Comparison of ENCODE assay signal across 1 cellular context in genomic region chr17:76736349-76737081, GRCh38.
TF ChIP-seq lines count a peak whose summit lies in the region.

No MANE protein-coding gene starts in this region.

TF ChIP-seq in HepG2, 621 proteins besides CTCF, POLR2A, EP300 and RAD21 (continued from another document and continues in another):
- TF ChIP-seq ZNF264 (CRISPR knock-in tag; IDR thresholded peaks at IDR 0.05) (peak; percentile 16; the same call in 1 of the 2 replicates), TBX3 (IDR thresholded peaks at IDR 0.05; ENCODE audit: borderline replicate concordance) (no peak), JARID2 (CRISPR knock-in tag; IDR thresholded peaks at IDR 0.05; ENCODE audit: insufficient replicate concordance) (no peak), ZNF260 (CRISPR knock-in tag; IDR thresholded peaks at IDR 0.05; ENCODE audit: borderline replicate concordance, low read depth) (no peak), ISX (CRISPR knock-in tag; conservative IDR thresholded peaks at IDR 0.05) (peak; percentile 78), SNAI1 (CRISPR knock-in tag; IDR thresholded peaks at IDR 0.05; ENCODE audit: borderline replicate concordance) (no peak), EED (CRISPR knock-in tag; IDR thresholded peaks at IDR 0.05) (no peak), ZNF563 (CRISPR knock-in tag; IDR thresholded peaks at IDR 0.05) (peak; percentile 56; the same call in 1 of the 2 replicates), ZNF256 (CRISPR knock-in tag; conservative IDR thresholded peaks at IDR 0.05) (no peak), SKI (IDR thresholded peaks at IDR 0.05; ENCODE audit: partially characterized antibody) (peak; percentile 70), CEBPG (CRISPR knock-in tag; IDR thresholded peaks at IDR 0.05) (no peak), JUNB (CRISPR knock-in tag; IDR thresholded peaks at IDR 0.05; ENCODE audit: borderline replicate concordance) (no peak), ATF7-NPFF (CRISPR knock-in tag; IDR thresholded peaks at IDR 0.05; ENCODE audit: low read depth) (no peak; the same call in none of the 2 replicates), SMC3 (IDR thresholded peaks at IDR 0.05; ENCODE audit: low read length) (no peak), EZH2 (conservative IDR thresholded peaks at IDR 0.05; ENCODE audit: low read depth, low read length) (no peak), PITX1 (CRISPR knock-in tag; IDR thresholded peaks at IDR 0.05) (0 out of 2 replicates have a peak, but pooled peaks have one; percentile 18), ZNF329 (CRISPR knock-in tag; IDR thresholded peaks at IDR 0.05; ENCODE audit: low read depth) (no peak; the same call in 1 of the 2 replicates), HNF1A (IDR thresholded peaks at IDR 0.05; ENCODE audit: low read depth) (no peak), HNF1A (CRISPR knock-in tag; IDR thresholded peaks at IDR 0.05; ENCODE audit: borderline replicate concordance) (no peak), RFXANK (CRISPR knock-in tag; IDR thresholded peaks at IDR 0.05) (no peak), BCLAF1 (IDR thresholded peaks at IDR 0.05) (no peak), ZNF703 (CRISPR knock-in tag; IDR thresholded peaks at IDR 0.05; ENCODE audit: borderline replicate concordance) (no peak), PAF1 (CRISPR knock-in tag; IDR thresholded peaks at IDR 0.05) (peak; percentile 87; the same call in 1 of the 2 replicates), TBX2 (CRISPR knock-in tag; IDR thresholded peaks at IDR 0.05; ENCODE audit: borderline replicate concordance) (no peak), CC2D1A (CRISPR knock-in tag; IDR thresholded peaks at IDR 0.05) (no peak), SIX4 (CRISPR knock-in tag; IDR thresholded peaks at IDR 0.05) (no peak), ZNF335 (CRISPR knock-in tag; IDR thresholded peaks at IDR 0.05) (no peak), ZNF160 (CRISPR knock-in tag; IDR thresholded peaks at IDR 0.05) (no peak), PCBP1 (IDR thresholded peaks at IDR 0.05; ENCODE audit: borderline replicate concordance, low read depth, low read length) (no peak), CCDC6 (CRISPR knock-in tag; IDR thresholded peaks at IDR 0.05) (peak; percentile 14; the same call in 1 of the 2 replicates), ZBTB40 (IDR thresholded peaks at IDR 0.05) (no peak), ZBTB40 (CRISPR knock-in tag; IDR thresholded peaks at IDR 0.05) (no peak), BCL6 (CRISPR knock-in tag; IDR thresholded peaks at IDR 0.05) (no peak), SOX6 (IDR thresholded peaks at IDR 0.05) (no peak), SOX6 (CRISPR knock-in tag; IDR thresholded peaks at IDR 0.05) (no peak), ZSCAN12 (CRISPR knock-in tag; IDR thresholded peaks at IDR 0.05) (no peak), MBNL3 (CRISPR knock-in tag; conservative IDR thresholded peaks at IDR 0.05) (no peak), ZNF839 (CRISPR knock-in tag; IDR thresholded peaks at IDR 0.05; ENCODE audit: borderline replicate concordance) (no peak), NFATC3 (CRISPR knock-in tag; IDR thresholded peaks at IDR 0.05) (no peak), ZNF180 (CRISPR knock-in tag; IDR thresholded peaks at IDR 0.05; ENCODE audit: borderline replicate concordance, low read depth) (no peak), ZNF569 (CRISPR knock-in tag; IDR thresholded peaks at IDR 0.05; ENCODE audit: borderline replicate concordance) (no peak; the same call in 1 of the 2 replicates), NFRKB (IDR thresholded peaks at IDR 0.05) (no peak), HOXA5 (CRISPR knock-in tag; IDR thresholded peaks at IDR 0.05) (peak; percentile 36; the same call in 1 of the 2 replicates), NFYB (CRISPR knock-in tag; IDR thresholded peaks at IDR 0.05) (no peak), ZNF460 (CRISPR knock-in tag; IDR thresholded peaks at IDR 0.05; ENCODE audit: borderline replicate concordance) (no peak), AFF4 (CRISPR knock-in tag; IDR thresholded peaks at IDR 0.05) (no peak; the same call in 1 of the 2 replicates), SRF (IDR thresholded peaks at IDR 0.05; ENCODE audit: low read depth, low read length) (no peak), ZNF431 (CRISPR knock-in tag; IDR thresholded peaks at IDR 0.05; ENCODE audit: borderline replicate concordance, low read depth) (no peak), GATAD2A (CRISPR knock-in tag; IDR thresholded peaks at IDR 0.05) (no peak), FOXK2 (IDR thresholded peaks at IDR 0.05) (no peak), ZNF317 (CRISPR knock-in tag; IDR thresholded peaks at IDR 0.05) (no peak), ZNF235 (CRISPR knock-in tag; IDR thresholded peaks at IDR 0.05; ENCODE audit: borderline replicate concordance) (no peak)
